In the genomic region with DNA sequence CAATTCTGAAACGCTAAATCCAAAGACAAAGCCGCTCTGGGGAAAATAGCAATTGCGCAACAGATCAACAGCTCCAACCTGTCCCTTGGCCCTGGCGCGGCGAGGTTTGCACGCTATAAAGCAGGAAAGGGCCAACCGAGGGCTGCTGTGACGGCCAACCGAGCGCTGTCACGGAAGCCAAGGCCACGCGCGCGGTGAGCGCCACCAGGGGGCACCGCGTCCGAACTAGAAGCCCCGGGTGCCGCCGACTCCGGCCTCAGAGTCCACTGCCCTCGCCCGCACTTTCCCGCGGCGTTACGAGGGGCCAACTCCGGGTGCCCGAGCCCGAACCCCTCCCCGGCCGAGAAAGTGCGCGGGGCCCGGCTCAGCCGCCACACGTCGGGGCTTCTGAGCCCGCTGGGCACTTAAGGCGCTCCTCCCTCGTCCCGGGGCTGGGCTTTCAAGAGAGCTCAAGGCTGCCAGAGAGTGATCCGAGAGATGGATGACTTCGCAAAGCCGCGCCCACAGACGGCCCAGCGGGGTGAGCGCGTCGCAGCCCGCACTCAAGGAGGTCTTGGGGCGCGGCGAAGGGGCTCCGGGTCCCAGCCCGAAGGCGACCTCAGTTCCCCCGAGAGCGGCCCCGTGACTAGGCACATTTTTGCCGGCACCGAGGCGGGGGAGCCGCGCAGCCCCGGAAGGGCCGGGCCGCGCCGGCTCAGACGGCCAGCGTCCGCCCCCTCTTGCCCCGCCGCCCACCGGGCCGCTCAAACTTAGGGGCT, we compare ENCODE assay signal across 1 cellular context.
TF ChIP-seq lines count a peak whose summit lies in the region.

No MANE protein-coding gene starts in this region.

TF ChIP-seq in WTC11, 78 proteins besides CTCF, POLR2A, EP300 and RAD21 (continued from another document):
- TF ChIP-seq, protein P1, sequence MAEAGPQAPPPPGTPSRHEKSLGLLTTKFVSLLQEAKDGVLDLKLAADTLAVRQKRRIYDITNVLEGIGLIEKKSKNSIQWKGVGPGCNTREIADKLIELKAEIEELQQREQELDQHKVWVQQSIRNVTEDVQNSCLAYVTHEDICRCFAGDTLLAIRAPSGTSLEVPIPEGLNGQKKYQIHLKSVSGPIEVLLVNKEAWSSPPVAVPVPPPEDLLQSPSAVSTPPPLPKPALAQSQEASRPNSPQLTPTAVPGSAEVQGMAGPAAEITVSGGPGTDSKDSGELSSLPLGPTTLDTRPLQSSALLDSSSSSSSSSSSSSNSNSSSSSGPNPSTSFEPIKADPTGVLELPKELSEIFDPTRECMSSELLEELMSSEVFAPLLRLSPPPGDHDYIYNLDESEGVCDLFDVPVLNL (CRISPR knock-in tag; IDR thresholded peaks at IDR 0.05; ENCODE audit: borderline replicate concordance, low read depth), result no peak
- no peak for TF ChIP-seq ZNF396 (CRISPR knock-in tag; IDR thresholded peaks at IDR 0.05; ENCODE audit: borderline replicate concordance)
- no peak for TF ChIP-seq CBFB (CRISPR knock-in tag; IDR thresholded peaks at IDR 0.05; ENCODE audit: low read depth)
- TF ChIP-seq, protein P2, sequence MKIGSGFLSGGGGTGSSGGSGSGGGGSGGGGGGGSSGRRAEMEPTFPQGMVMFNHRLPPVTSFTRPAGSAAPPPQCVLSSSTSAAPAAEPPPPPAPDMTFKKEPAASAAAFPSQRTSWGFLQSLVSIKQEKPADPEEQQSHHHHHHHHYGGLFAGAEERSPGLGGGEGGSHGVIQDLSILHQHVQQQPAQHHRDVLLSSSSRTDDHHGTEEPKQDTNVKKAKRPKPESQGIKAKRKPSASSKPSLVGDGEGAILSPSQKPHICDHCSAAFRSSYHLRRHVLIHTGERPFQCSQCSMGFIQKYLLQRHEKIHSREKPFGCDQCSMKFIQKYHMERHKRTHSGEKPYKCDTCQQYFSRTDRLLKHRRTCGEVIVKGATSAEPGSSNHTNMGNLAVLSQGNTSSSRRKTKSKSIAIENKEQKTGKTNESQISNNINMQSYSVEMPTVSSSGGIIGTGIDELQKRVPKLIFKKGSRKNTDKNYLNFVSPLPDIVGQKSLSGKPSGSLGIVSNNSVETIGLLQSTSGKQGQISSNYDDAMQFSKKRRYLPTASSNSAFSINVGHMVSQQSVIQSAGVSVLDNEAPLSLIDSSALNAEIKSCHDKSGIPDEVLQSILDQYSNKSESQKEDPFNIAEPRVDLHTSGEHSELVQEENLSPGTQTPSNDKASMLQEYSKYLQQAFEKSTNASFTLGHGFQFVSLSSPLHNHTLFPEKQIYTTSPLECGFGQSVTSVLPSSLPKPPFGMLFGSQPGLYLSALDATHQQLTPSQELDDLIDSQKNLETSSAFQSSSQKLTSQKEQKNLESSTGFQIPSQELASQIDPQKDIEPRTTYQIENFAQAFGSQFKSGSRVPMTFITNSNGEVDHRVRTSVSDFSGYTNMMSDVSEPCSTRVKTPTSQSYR (CRISPR knock-in tag; IDR thresholded peaks at IDR 0.05), result no peak
- TF ChIP-seq, protein P3, sequence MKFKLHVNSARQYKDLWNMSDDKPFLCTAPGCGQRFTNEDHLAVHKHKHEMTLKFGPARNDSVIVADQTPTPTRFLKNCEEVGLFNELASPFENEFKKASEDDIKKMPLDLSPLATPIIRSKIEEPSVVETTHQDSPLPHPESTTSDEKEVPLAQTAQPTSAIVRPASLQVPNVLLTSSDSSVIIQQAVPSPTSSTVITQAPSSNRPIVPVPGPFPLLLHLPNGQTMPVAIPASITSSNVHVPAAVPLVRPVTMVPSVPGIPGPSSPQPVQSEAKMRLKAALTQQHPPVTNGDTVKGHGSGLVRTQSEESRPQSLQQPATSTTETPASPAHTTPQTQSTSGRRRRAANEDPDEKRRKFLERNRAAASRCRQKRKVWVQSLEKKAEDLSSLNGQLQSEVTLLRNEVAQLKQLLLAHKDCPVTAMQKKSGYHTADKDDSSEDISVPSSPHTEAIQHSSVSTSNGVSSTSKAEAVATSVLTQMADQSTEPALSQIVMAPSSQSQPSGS (CRISPR knock-in tag; IDR thresholded peaks at IDR 0.05; ENCODE audit: borderline replicate concordance, low read depth), result no peak
- no peak for TF ChIP-seq ESRRA (CRISPR knock-in tag; IDR thresholded peaks at IDR 0.05; ENCODE audit: borderline replicate concordance)
- TF ChIP-seq SOX15 (CRISPR knock-in tag; IDR thresholded peaks at IDR 0.05), result no peak
- TF ChIP-seq, protein P4, sequence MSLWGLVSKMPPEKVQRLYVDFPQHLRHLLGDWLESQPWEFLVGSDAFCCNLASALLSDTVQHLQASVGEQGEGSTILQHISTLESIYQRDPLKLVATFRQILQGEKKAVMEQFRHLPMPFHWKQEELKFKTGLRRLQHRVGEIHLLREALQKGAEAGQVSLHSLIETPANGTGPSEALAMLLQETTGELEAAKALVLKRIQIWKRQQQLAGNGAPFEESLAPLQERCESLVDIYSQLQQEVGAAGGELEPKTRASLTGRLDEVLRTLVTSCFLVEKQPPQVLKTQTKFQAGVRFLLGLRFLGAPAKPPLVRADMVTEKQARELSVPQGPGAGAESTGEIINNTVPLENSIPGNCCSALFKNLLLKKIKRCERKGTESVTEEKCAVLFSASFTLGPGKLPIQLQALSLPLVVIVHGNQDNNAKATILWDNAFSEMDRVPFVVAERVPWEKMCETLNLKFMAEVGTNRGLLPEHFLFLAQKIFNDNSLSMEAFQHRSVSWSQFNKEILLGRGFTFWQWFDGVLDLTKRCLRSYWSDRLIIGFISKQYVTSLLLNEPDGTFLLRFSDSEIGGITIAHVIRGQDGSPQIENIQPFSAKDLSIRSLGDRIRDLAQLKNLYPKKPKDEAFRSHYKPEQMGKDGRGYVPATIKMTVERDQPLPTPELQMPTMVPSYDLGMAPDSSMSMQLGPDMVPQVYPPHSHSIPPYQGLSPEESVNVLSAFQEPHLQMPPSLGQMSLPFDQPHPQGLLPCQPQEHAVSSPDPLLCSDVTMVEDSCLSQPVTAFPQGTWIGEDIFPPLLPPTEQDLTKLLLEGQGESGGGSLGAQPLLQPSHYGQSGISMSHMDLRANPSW (CRISPR knock-in tag; conservative IDR thresholded peaks at IDR 0.05; ENCODE audit: low read depth), result no peak
- TF ChIP-seq SMAD4 (CRISPR knock-in tag; IDR thresholded peaks at IDR 0.05), result 0 out of 2 replicates have a peak, but pooled peaks have one; percentile 4
- TF ChIP-seq, protein P5, sequence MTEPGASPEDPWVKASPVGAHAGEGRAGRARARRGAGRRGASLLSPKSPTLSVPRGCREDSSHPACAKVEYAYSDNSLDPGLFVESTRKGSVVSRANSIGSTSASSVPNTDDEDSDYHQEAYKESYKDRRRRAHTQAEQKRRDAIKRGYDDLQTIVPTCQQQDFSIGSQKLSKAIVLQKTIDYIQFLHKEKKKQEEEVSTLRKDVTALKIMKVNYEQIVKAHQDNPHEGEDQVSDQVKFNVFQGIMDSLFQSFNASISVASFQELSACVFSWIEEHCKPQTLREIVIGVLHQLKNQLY (CRISPR knock-in tag; IDR thresholded peaks at IDR 0.05), result 0 out of 2 replicates have a peak, but pooled peaks have one; percentile 25
- no peak for TF ChIP-seq SP1 (CRISPR knock-in tag; conservative IDR thresholded peaks at IDR 0.05)
- TF ChIP-seq, protein P6, sequence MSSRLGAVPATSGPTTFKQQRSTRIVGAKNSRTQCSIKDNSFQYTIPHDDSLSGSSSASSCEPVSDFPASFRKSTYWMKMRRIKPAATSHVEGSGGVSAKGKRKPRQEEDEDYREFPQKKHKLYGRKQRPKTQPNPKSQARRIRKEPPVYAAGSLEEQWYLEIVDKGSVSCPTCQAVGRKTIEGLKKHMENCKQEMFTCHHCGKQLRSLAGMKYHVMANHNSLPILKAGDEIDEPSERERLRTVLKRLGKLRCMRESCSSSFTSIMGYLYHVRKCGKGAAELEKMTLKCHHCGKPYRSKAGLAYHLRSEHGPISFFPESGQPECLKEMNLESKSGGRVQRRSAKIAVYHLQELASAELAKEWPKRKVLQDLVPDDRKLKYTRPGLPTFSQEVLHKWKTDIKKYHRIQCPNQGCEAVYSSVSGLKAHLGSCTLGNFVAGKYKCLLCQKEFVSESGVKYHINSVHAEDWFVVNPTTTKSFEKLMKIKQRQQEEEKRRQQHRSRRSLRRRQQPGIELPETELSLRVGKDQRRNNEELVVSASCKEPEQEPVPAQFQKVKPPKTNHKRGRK (CRISPR knock-in tag; IDR thresholded peaks at IDR 0.05; ENCODE audit: borderline replicate concordance), result no peak
- no peak for TF ChIP-seq MYBL2 (CRISPR knock-in tag; IDR thresholded peaks at IDR 0.05)
- TF ChIP-seq, protein P7, sequence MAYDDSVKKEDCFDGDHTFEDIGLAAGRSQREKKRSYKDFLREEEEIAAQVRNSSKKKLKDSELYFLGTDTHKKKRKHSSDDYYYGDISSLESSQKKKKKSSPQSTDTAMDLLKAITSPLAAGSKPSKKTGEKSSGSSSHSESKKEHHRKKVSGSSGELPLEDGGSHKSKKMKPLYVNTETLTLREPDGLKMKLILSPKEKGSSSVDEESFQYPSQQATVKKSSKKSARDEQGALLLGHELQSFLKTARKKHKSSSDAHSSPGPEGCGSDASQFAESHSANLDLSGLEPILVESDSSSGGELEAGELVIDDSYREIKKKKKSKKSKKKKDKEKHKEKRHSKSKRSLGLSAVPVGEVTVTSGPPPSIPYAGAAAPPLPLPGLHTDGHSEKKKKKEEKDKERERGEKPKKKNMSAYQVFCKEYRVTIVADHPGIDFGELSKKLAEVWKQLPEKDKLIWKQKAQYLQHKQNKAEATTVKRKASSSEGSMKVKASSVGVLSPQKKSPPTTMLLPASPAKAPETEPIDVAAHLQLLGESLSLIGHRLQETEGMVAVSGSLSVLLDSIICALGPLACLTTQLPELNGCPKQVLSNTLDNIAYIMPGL (CRISPR knock-in tag; IDR thresholded peaks at IDR 0.05), result peak; percentile 96
- no peak for TF ChIP-seq MXD4 (CRISPR knock-in tag; IDR thresholded peaks at IDR 0.05; ENCODE audit: borderline replicate concordance)
- TF ChIP-seq, protein P8, sequence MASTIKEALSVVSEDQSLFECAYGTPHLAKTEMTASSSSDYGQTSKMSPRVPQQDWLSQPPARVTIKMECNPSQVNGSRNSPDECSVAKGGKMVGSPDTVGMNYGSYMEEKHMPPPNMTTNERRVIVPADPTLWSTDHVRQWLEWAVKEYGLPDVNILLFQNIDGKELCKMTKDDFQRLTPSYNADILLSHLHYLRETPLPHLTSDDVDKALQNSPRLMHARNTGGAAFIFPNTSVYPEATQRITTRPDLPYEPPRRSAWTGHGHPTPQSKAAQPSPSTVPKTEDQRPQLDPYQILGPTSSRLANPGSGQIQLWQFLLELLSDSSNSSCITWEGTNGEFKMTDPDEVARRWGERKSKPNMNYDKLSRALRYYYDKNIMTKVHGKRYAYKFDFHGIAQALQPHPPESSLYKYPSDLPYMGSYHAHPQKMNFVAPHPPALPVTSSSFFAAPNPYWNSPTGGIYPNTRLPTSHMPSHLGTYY (CRISPR knock-in tag; IDR thresholded peaks at IDR 0.05), result no peak
- 0 out of 2 replicates have a peak, but pooled peaks have one; percentile 12 for TF ChIP-seq ZNF317 (CRISPR knock-in tag; IDR thresholded peaks at IDR 0.05; ENCODE audit: borderline replicate concordance, low read depth)
- no peak for TF ChIP-seq ZNF416 (CRISPR knock-in tag; IDR thresholded peaks at IDR 0.05)
- TF ChIP-seq TP53 (CRISPR knock-in tag; IDR thresholded peaks at IDR 0.05), result no peak
- TF ChIP-seq IRF2 (CRISPR knock-in tag; IDR thresholded peaks at IDR 0.05; ENCODE audit: borderline replicate concordance, low read depth), result no peak
- no peak for TF ChIP-seq GRHL2 (CRISPR knock-in tag; IDR thresholded peaks at IDR 0.05; ENCODE audit: insufficient replicate concordance, severe bottlenecking)
- no peak for TF ChIP-seq NR1H2 (CRISPR knock-in tag; IDR thresholded peaks at IDR 0.05)
- TF ChIP-seq ETV6 (CRISPR knock-in tag; IDR thresholded peaks at IDR 0.05), result peak; percentile 90
- TF ChIP-seq, protein P9, sequence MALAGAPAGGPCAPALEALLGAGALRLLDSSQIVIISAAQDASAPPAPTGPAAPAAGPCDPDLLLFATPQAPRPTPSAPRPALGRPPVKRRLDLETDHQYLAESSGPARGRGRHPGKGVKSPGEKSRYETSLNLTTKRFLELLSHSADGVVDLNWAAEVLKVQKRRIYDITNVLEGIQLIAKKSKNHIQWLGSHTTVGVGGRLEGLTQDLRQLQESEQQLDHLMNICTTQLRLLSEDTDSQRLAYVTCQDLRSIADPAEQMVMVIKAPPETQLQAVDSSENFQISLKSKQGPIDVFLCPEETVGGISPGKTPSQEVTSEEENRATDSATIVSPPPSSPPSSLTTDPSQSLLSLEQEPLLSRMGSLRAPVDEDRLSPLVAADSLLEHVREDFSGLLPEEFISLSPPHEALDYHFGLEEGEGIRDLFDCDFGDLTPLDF (CRISPR knock-in tag; IDR thresholded peaks at IDR 0.05), result no peak
